ENCODE assay signal across 23 cellular contexts in genomic region chrX:53013291-53013690, GRCh38. TPM values are rescaled to one million over a fixed set of nuclear protein-coding genes. Genes with fewer than 3 reads are reported as not detected.
"Had no signal": no experiment of that assay in that cellular context is flagged by ENCODE, and none has a peak within 500 bp of the region (broad histone marks: within the 10 kb centered on the region; RNA-seq: fewer than 3 reads in every experiment).

No MANE protein-coding gene starts in this region.

- H3K36me3 ChIP-seq: SJSA1 had no signal

- FAIRE-seq: HepG2, RCC 7860 had no signal

- ATAC-seq: HepG2 had no signal

- H3K9me3 ChIP-seq: SJSA1 had no signal

- H3K9ac ChIP-seq: KMS-11 had no signal

- H3K27ac ChIP-seq: KMS-11, SJSA1, SK-N-MC had no signal

- H3K4me3 ChIP-seq: SJSA1, SK-N-MC had no signal

- H3K4me1 ChIP-seq: SJSA1 had no signal

- H3K27me3 ChIP-seq: SJSA1 had no signal

- DNase-seq: IMR-90, Kasumi-1, MM.1S, NCI-H1092 treated with DMSO at 0.1 percent for 48 hours, NCI-H1436, NCI-H187, NCI-H2029, NCI-H2081 treated with DMSO at 0.1 percent for 48 hours, NCI-H2171, NCI-H226, NCI-H446, NCI-H510A, NCI-H524 treated with DMSO at 0.1 percent for 48 hours, NCI-H69, NCI-H774, Right ventricle myocardium superior, RPMI8226, SIG-M5 had no signal

- H3K4me2 ChIP-seq: KMS-11 had no signal

RNA-seq across cellular contexts. Expression of gene GPR173, which starts 35.3 kb away (rescaled TPM):
- total RNA-seq: HepG2 had no signal
